In genomic region chr6:134551245-134551960, GRCh38 we compare ENCODE assay signal across 14 cellular contexts.
A peak's percentile ranks its signal among the peaks of the same experiment; 100 is the strongest.
DNase-seq lines count a peak whose midpoint lies in the region; ATAC-seq and TF ChIP-seq lines count a peak whose summit lies in the region.
"Had no signal": no experiment of that assay in that cellular context is flagged by ENCODE, and none has a peak within 500 bp of the region (broad histone marks: within the 10 kb centered on the region; RNA-seq: fewer than 3 reads in every experiment).

No MANE protein-coding gene starts in this region.

- no peaks in the 10 kb centered on the region for H3K4me1 Mint-ChIP-seq in activated T-cell treated with anti-CD3 and anti-CD28 coated beads, Interleukin-2, amount 50 U/mL, for 72 hours (ENCODE audit: low read depth)

- no peaks in the 10 kb centered on the region for H3K36me3 Mint-ChIP-seq in activated T-cell treated with anti-CD3 and anti-CD28 coated beads, Interleukin-2, amount 50 U/mL, for 72 hours (ENCODE audit: insufficient read depth in 2 of 2)

- H3F3A ChIP-seq in SK-N-SH (replicated peaks; ENCODE audit: insufficient read depth) = no peaks in the 10 kb centered on the region

- no peak for TF ChIP-seq EP300 in SK-N-SH (IDR thresholded peaks at IDR 0.05; ENCODE audit: borderline replicate concordance in 1 of 2, low read depth in 1 of 2, low read length in 1 of 2)

- H3K27ac Mint-ChIP-seq in activated T-cell treated with anti-CD3 and anti-CD28 coated beads, Interleukin-2, amount 50 U/mL, for 72 hours = no peak overlapping the region
- H3K27ac Mint-ChIP-seq: nephron progenitor cell had no signal

- no peak for TF ChIP-seq RAD21 in SK-N-SH (IDR thresholded peaks at IDR 0.05; ENCODE audit: low read length)

- peak; percentile 92 for DNase-seq in ELR (ENCODE audit: low read depth)
- no peak for DNase-seq in SK-N-SH
- DNase-seq in fibroblast of lung (ENCODE audit: low read depth in 2 of 2) = peak; percentile 90 to 92
- no peak for DNase-seq in activated T-cell treated with anti-CD3 and anti-CD28 coated beads, Interleukin-2, amount 50 U/mL, for 72 hours
- no peak for DNase-seq in inferior parietal cortex (ENCODE audit: extremely low spot score)
- DNase-seq: DMS153; GOT3; NCI-H1417 treated with DMSO at 0.1 percent for 48 hours; nephron progenitor cell; stimulated activated CD4-positive, alpha-beta T cell treated with anti-CD3 and anti-CD28 coated beads, Interleukin-2, amount 100 ng/mL, for 48 hours had no signal

- H3K27ac ChIP-seq in SK-N-SH (ENCODE audit: low read depth in 2 of 2, low read length in 1 of 2) (peak overlapping the region; percentile 47 to 62; a peak in 3 of 4 replicates), fibroblast of lung (ENCODE audit: insufficient read depth, low read length) (peak overlapping the region; percentile 82), parathyroid adenoma (peak overlapping the region; percentile 47)
- H3K27ac ChIP-seq: hepatocyte had no signal

- no peak for ATAC-seq in activated T-cell treated with anti-CD3 and anti-CD28 coated beads, Interleukin-2, amount 50 U/mL, for 72 hours (replicated peaks in 1 of 2)
- no peak for ATAC-seq in GM19397 (IDR thresholded peaks at IDR 0.05; ENCODE audit: unreplicated experiment)
- ATAC-seq in HG02885 (IDR thresholded peaks at IDR 0.05; ENCODE audit: poor library complexity, unreplicated experiment) = no peak

- TF ChIP-seq CTCF in SK-N-SH (IDR thresholded peaks at IDR 0.05) (no peak), fibroblast of lung (conservative IDR thresholded peaks at IDR 0.05 in 1 of 2, IDR thresholded peaks at IDR 0.05 in 1 of 2; ENCODE audit: low read depth in 1 of 2, low read length in 2 of 2) (no peak), parathyroid adenoma (IDR thresholded peaks at IDR 0.05) (no peak)

- POLR2A ChIA-PET in SK-N-SH (lab: Yijun Ruan, JAX) = no interaction called here

- H3K4me2 ChIP-seq in SK-N-SH = peak overlapping the region; percentile 21; the same call in 1 of the 2 replicates
- H3K4me2 ChIP-seq in fibroblast of lung (ENCODE audit: extremely low read depth, insufficient read depth, low read length) = peak overlapping the region; percentile 76
- peak overlapping the region; percentile 48 for H3K4me2 ChIP-seq in parathyroid adenoma (ENCODE audit: low read length)
- H3K4me2 ChIP-seq: hepatocyte had no signal

- H4K20me1 ChIP-seq in SK-N-SH (ENCODE audit: insufficient read depth) (no peaks in the 10 kb centered on the region), fibroblast of lung (ENCODE audit: control insufficient read depth, extremely low read depth, insufficient read depth, low read length) (no peaks in the 10 kb centered on the region)

- H3K9me3 ChIP-seq in SK-N-SH (no peaks in the 10 kb centered on the region), fibroblast of lung (ENCODE audit: control insufficient read depth, insufficient read depth, low read depth, low read length) (no peaks in the 10 kb centered on the region), parathyroid adenoma (ENCODE audit: control insufficient read depth, low read length) (no peaks in the 10 kb centered on the region)

- H3K4me3 ChIP-seq in SK-N-SH (ENCODE audit: low read depth in 2 of 2, low read length in 1 of 2) (no peak overlapping the region), fibroblast of lung (replicated peaks in 1 of 4; ENCODE audit: control extremely low read depth in 1 of 4, insufficient read depth in 1 of 4, low read depth in 3 of 4, low read length in 4 of 4) (peak overlapping the region in 3 of 4 experiments; percentile 24 to 31 (median 27)), parathyroid adenoma (ENCODE audit: low read depth, low read length) (peak overlapping the region; percentile 23)
- H3K4me3 ChIP-seq: hepatocyte had no signal

- no peaks in the 10 kb centered on the region for H3K9me2 ChIP-seq in SK-N-SH

- no peak overlapping the region for H3K4me3 Mint-ChIP-seq in activated T-cell treated with anti-CD3 and anti-CD28 coated beads, Interleukin-2, amount 50 U/mL, for 72 hours
- H3K4me3 Mint-ChIP-seq: nephron progenitor cell had no signal

- H3K27me3 ChIP-seq in SK-N-SH (ENCODE audit: insufficient read depth) = no peaks in the 10 kb centered on the region
- H3K27me3 ChIP-seq in fibroblast of lung (ENCODE audit: control insufficient read depth, insufficient read depth, low read length) = no peaks in the 10 kb centered on the region
- H3K27me3 ChIP-seq in parathyroid adenoma (ENCODE audit: control insufficient read depth, insufficient read depth, low read length) = no peaks in the 10 kb centered on the region
- H3K27me3 ChIP-seq: hepatocyte had no signal

- H3K79me2 ChIP-seq in SK-N-SH (ENCODE audit: insufficient read depth) (no peaks in the 10 kb centered on the region), fibroblast of lung (ENCODE audit: control insufficient read depth, insufficient read depth, low read length) (no peaks in the 10 kb centered on the region), parathyroid adenoma (no peaks in the 10 kb centered on the region)
- H3K79me2 ChIP-seq: hepatocyte had no signal

- H3K9me3 Mint-ChIP-seq in activated T-cell treated with anti-CD3 and anti-CD28 coated beads, Interleukin-2, amount 50 U/mL, for 72 hours = peaks cover 0 to 2% of the 10 kb centered on the region in 2 donors
- H3K9me3 Mint-ChIP-seq: nephron progenitor cell had no signal

- H3K36me3 ChIP-seq in SK-N-SH (replicated peaks in 1 of 2; ENCODE audit: control insufficient read depth in 1 of 2, insufficient read depth in 2 of 2, low read length in 1 of 2) = no peaks in the 10 kb centered on the region
- no peaks in the 10 kb centered on the region for H3K36me3 ChIP-seq in fibroblast of lung (ENCODE audit: control insufficient read depth, insufficient read depth, low read length)
- H3K36me3 ChIP-seq in parathyroid adenoma (ENCODE audit: control insufficient read depth, insufficient read depth, low read length) = no peaks in the 10 kb centered on the region

- H3K27me3 Mint-ChIP-seq in activated T-cell treated with anti-CD3 and anti-CD28 coated beads, Interleukin-2, amount 50 U/mL, for 72 hours (ENCODE audit: low read depth) = no peaks in the 10 kb centered on the region

- 62% methylated on average over 6 of the region's 6 CpGs for WGBS in SK-N-SH (ENCODE audit: low lambda C conversion rate)

- H3K4me1 ChIP-seq in SK-N-SH (ENCODE audit: control insufficient read depth in 1 of 2, insufficient read depth in 2 of 2, low read depth in 1 of 2, low read length in 1 of 2) (peaks cover 2 to 3% of the 10 kb centered on the region in 2 experiments; a peak in 1 of 4 replicates), fibroblast of lung (ENCODE audit: control insufficient read depth, extremely low read depth, insufficient read depth, low read length) (peaks cover 10% of the 10 kb centered on the region), parathyroid adenoma (peaks cover 6% of the 10 kb centered on the region)

- H3K9ac ChIP-seq in SK-N-SH = no peak overlapping the region; the same call in 1 of the 2 replicates
- H3K9ac ChIP-seq in fibroblast of lung (ENCODE audit: insufficient read depth, low read length) = no peak overlapping the region
- H3K9ac ChIP-seq in parathyroid adenoma = no peak overlapping the region

- CTCF ChIA-PET in SK-N-SH (lab: Yijun Ruan, JAX) = interaction anchor here (1.2 to 1.6 kb wide), 2 partner anchors 31 to 183 kb away, joined by 3 to 4 read pairs; no protein-coding TSS in a partner anchor

- H2AFZ ChIP-seq in SK-N-SH (ENCODE audit: low read depth) (peak overlapping the region; percentile 18; the same call in 1 of the 2 replicates), fibroblast of lung (ENCODE audit: low read length) (no peak overlapping the region), parathyroid adenoma (peak overlapping the region; percentile 47)
- H2AFZ ChIP-seq: hepatocyte had no signal

TF ChIP-seq in SK-N-SH, 30 proteins besides CTCF, POLR2A, EP300 and RAD21:
- no peak for TF ChIP-seq IRF3 (IDR thresholded peaks at IDR 0.05; ENCODE audit: low read depth, low read length)
- TF ChIP-seq YY1 (IDR thresholded peaks at IDR 0.05; ENCODE audit: low read depth) = no peak
- TF ChIP-seq JUND (IDR thresholded peaks at IDR 0.05) = no peak; the same call in 1 of the 2 replicates

Comparison
In these comparisons a context has a peak if more than half of its experiments do, and no peak if none do; other contexts are left out.
1. DNase-seq: peak in ELR (single experiment) and fibroblast of lung (2 of 2); none in SK-N-SH (single experiment), activated T-cell treated with anti-CD3 and anti-CD28 coated beads, Interleukin-2, amount 50 U/mL, for 72 hours (0 of 2) and inferior parietal cortex (single experiment).
2. H3K4me2 ChIP-seq: peak in every context shown above with its lines; median percentile 76 in fibroblast of lung; 48 in parathyroid adenoma; 21 in SK-N-SH.
3. H3K4me3 ChIP-seq: peak in fibroblast of lung (3 of 4) and parathyroid adenoma (single experiment); none in SK-N-SH (0 of 2).
4. Peak in every context shown above with its lines, with median percentiles within 50 percentile points of each other: H3K27ac ChIP-seq.